ENCODE assay signal across 1 cellular context in the genomic region with DNA sequence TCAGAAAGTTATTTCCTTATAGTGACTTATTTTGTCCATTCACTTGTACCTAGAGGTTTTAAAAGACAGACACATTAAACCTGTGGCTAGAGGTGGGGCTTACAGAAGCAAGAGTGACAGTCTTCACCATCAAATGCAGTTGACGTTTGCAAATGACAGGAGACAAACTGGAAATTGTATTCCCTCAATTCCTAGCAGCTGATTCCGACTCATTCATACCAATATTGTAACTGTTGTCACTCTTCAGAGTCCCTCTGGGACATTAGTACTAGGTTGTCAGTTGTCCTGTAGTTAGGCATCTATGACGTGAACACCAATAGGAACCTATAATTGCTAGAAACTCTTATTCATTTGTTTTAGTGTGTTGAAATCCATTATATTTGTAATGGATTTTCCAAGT.
A peak's percentile ranks its signal among the peaks of the same experiment; 100 is the strongest.
TF ChIP-seq lines count a peak whose summit lies in the region.

No MANE protein-coding gene starts in this region.

TF ChIP-seq in neural cell, 6 proteins besides CTCF, POLR2A, EP300 and RAD21 (continued from another document):
- TF ChIP-seq REST (IDR thresholded peaks at IDR 0.05; ENCODE audit: borderline replicate concordance) (peak; percentile 53), MXI1 (conservative IDR thresholded peaks at IDR 0.05; ENCODE audit: poor library complexity, severe bottlenecking) (no peak)
TF ChIP-seq in neural cell: peak in this region for 2.
